In the genomic region with DNA sequence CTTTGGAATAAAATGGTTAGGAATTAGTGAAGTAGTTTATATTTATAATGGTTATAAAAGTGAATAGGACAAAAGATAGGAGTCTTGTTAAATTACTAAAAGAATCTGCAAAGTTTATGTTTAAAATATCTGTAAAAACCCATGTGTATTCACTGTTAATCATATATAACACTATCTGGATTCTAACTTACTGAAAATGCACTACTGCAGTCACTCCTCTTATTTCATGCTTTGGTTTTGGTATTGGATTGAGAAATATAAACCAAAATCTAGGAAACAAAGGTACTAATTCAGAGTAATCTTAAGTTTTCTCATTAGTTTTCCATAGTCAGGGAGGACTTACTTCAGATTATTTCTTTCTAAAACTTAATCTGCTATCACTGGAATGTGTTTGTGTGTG, we compare ENCODE assay signal across 18 cellular contexts. TPM values are rescaled to one million over a fixed set of nuclear protein-coding genes. Genes with fewer than 3 reads are reported as not detected.
A peak's percentile ranks its signal among the peaks of the same experiment; 100 is the strongest.
DNase-seq lines count a peak whose midpoint lies in the region; ATAC-seq and TF ChIP-seq lines count a peak whose summit lies in the region.
"Had no signal": no experiment of that assay in that cellular context is flagged by ENCODE, and none has a peak within 500 bp of the region (broad histone marks: within the 10 kb centered on the region; RNA-seq: fewer than 3 reads in every experiment).

No MANE protein-coding gene starts in this region.

- CTCF ChIA-PET in activated CD4-positive, alpha-beta memory T cell treated with anti-CD3 and anti-CD28 coated beads, Interleukin-2, amount 10 ng/mL, durations not matched to agents 7 days and 5 days (lab: Charles Lee) = no interaction called here
- CTCF ChIA-PET in MCF 10A (lab: Yijun Ruan, JAX) = no interaction called here

- ATAC-seq in naive B cell (ENCODE audit: low read depth in 2 of 2) (no peak), upper lobe of left lung (ENCODE audit: low FRiP score in 2 of 2) (no peak)
- ATAC-seq: right cardiac atrium had no signal

- POLR2A ChIA-PET in activated CD4-positive, alpha-beta memory T cell treated with anti-CD3 and anti-CD28 coated beads, Interleukin-2, amount 10 ng/mL, durations not matched to agents 7 days and 5 days (lab: Charles Lee) = interaction anchor here (1.2 to 4.1 kb wide), 4 partner anchors 12 to 49 kb away, joined by 4 to 72 read pairs (median 18); partner anchors contain the start of gene ST8SIA4
- POLR2A ChIA-PET in MCF 10A (lab: Yijun Ruan, JAX) = no interaction called here

- H3K36me3 ChIP-seq in upper lobe of left lung (no peaks in the 10 kb centered on the region), ascending aorta (no peaks in the 10 kb centered on the region)
- H3K36me3 ChIP-seq: thyroid gland had no signal

- peak overlapping the region; percentile 35 for H3K4me3 ChIP-seq in GM12865 (ENCODE audit: low read depth, low read length)
- no peak overlapping the region for H3K4me3 ChIP-seq in upper lobe of left lung
- no peak overlapping the region for H3K4me3 ChIP-seq in ascending aorta
- H3K4me3 ChIP-seq: coronary artery, thyroid gland had no signal

- peaks cover 48% of the 10 kb centered on the region for H3K4me1 Mint-ChIP-seq in T-helper 2 cell treated with Interferon-gamma antibody and Interleukin-4, amounts not matched to agents 5 μg/mL and 100 μg/mL, for 36 hours (ENCODE audit: low read depth)
- H3K4me1 Mint-ChIP-seq in activated CD4-positive, alpha-beta memory T cell treated with anti-CD3 and anti-CD28 coated beads, Interleukin-2, amount 10 ng/mL, durations not matched to agents 7 days and 5 days = peaks cover 54% of the 10 kb centered on the region
- H3K4me1 Mint-ChIP-seq in naive B cell (peaks cover 27 to 59% (median 36%) of the 10 kb centered on the region in 3 donors), MCF 10A (ENCODE audit: insufficient read depth, unreplicated experiment) (no peaks in the 10 kb centered on the region)

- no peaks in the 10 kb centered on the region for H3K9me3 Mint-ChIP-seq in T-helper 2 cell treated with Interferon-gamma antibody and Interleukin-4, amounts not matched to agents 5 μg/mL and 100 μg/mL, for 36 hours
- no peaks in the 10 kb centered on the region for H3K9me3 Mint-ChIP-seq in activated CD4-positive, alpha-beta memory T cell treated with anti-CD3 and anti-CD28 coated beads, Interleukin-2, amount 10 ng/mL, durations not matched to agents 7 days and 5 days
- H3K9me3 Mint-ChIP-seq in naive B cell = no peaks in the 10 kb centered on the region
- no peaks in the 10 kb centered on the region for H3K9me3 Mint-ChIP-seq in MCF 10A (ENCODE audit: unreplicated experiment)

- intact Hi-C loops in MCF 10A (cut with micrococcal nuclease) (no loop called here), ascending aorta (cut with DNase I) (no loop called here)

- H3K36me3 Mint-ChIP-seq in T-helper 2 cell treated with Interferon-gamma antibody and Interleukin-4, amounts not matched to agents 5 μg/mL and 100 μg/mL, for 36 hours (ENCODE audit: low read depth) = peaks cover 43% of the 10 kb centered on the region
- H3K36me3 Mint-ChIP-seq in activated CD4-positive, alpha-beta memory T cell treated with anti-CD3 and anti-CD28 coated beads, Interleukin-2, amount 10 ng/mL, durations not matched to agents 7 days and 5 days (ENCODE audit: low read depth) = peaks cover 49% of the 10 kb centered on the region
- peaks cover 8 to 9% of the 10 kb centered on the region in 2 donors for H3K36me3 Mint-ChIP-seq in naive B cell
- H3K36me3 Mint-ChIP-seq in MCF 10A (ENCODE audit: insufficient read depth, unreplicated experiment) = no peaks in the 10 kb centered on the region

- H3K27me3 ChIP-seq in upper lobe of left lung (no peaks in the 10 kb centered on the region), ascending aorta (no peaks in the 10 kb centered on the region)
- H3K27me3 ChIP-seq: thyroid gland had no signal

- H3K4me1 ChIP-seq in upper lobe of left lung (peaks cover 0 to 11% (median 0%) of the 10 kb centered on the region in 4 donors), ascending aorta (no peaks in the 10 kb centered on the region)
- H3K4me1 ChIP-seq: thyroid gland had no signal

- no peaks in the 10 kb centered on the region for H3K9me3 ChIP-seq in upper lobe of left lung
- no peaks in the 10 kb centered on the region for H3K9me3 ChIP-seq in ascending aorta
- H3K9me3 ChIP-seq: thyroid gland had no signal

- H3K27ac Mint-ChIP-seq in T-helper 2 cell treated with Interferon-gamma antibody and Interleukin-4, amounts not matched to agents 5 μg/mL and 100 μg/mL, for 36 hours = peak overlapping the region; percentile 91
- peak overlapping the region; percentile 94 for H3K27ac Mint-ChIP-seq in activated CD4-positive, alpha-beta memory T cell treated with anti-CD3 and anti-CD28 coated beads, Interleukin-2, amount 10 ng/mL, durations not matched to agents 7 days and 5 days
- H3K27ac Mint-ChIP-seq in naive B cell (peak overlapping the region in 5 of 6 donors; percentile 24 to 93 (median 83)), MCF 10A (ENCODE audit: low read depth, unreplicated experiment) (no peak overlapping the region)

- no peak for DNase-seq in T-helper 2 cell treated with Interferon-gamma antibody and Interleukin-4, amounts not matched to agents 5 μg/mL and 100 μg/mL, for 36 hours (ENCODE audit: low spot score)
- DNase-seq in T-helper 2 cell (no peak), GM12865 (ENCODE audit: low read depth) (no peak), naive B cell (no peak), MCF 10A (ENCODE audit: unreplicated experiment) (no peak), upper lobe of left lung (no peak), ascending aorta (ENCODE audit: low spot score in 2 of 2) (no peak)
- DNase-seq in activated CD4-positive, alpha-beta memory T cell treated with anti-CD3 and anti-CD28 coated beads, Interleukin-2, amount 10 ng/mL, durations not matched to agents 7 days and 5 days = no peak
- DNase-seq: 8988T; activated CD8-positive, alpha-beta memory T cell treated with anti-CD3 and anti-CD28 coated beads, Interleukin-2, amount 50 U/mL, for 48 hours; Calu3; mesenchymal stem cell; right cardiac atrium; thyroid gland had no signal

- no peaks in the 10 kb centered on the region for H3K27me3 Mint-ChIP-seq in T-helper 2 cell treated with Interferon-gamma antibody and Interleukin-4, amounts not matched to agents 5 μg/mL and 100 μg/mL, for 36 hours (ENCODE audit: low read depth)
- H3K27me3 Mint-ChIP-seq in activated CD4-positive, alpha-beta memory T cell treated with anti-CD3 and anti-CD28 coated beads, Interleukin-2, amount 10 ng/mL, durations not matched to agents 7 days and 5 days = no peaks in the 10 kb centered on the region
- H3K27me3 Mint-ChIP-seq in naive B cell = no peaks in the 10 kb centered on the region
- no peaks in the 10 kb centered on the region for H3K27me3 Mint-ChIP-seq in MCF 10A (ENCODE audit: insufficient read depth, unreplicated experiment)

- peak overlapping the region; percentile 74 for H3K4me3 Mint-ChIP-seq in T-helper 2 cell treated with Interferon-gamma antibody and Interleukin-4, amounts not matched to agents 5 μg/mL and 100 μg/mL, for 36 hours
- peak overlapping the region; percentile 62 for H3K4me3 Mint-ChIP-seq in activated CD4-positive, alpha-beta memory T cell treated with anti-CD3 and anti-CD28 coated beads, Interleukin-2, amount 10 ng/mL, durations not matched to agents 7 days and 5 days
- H3K4me3 Mint-ChIP-seq in naive B cell (peak overlapping the region in 4 of 8 donors; percentile 55 to 85 (median 67)), MCF 10A (ENCODE audit: unreplicated experiment) (no peak overlapping the region)

- H3K27ac ChIP-seq in upper lobe of left lung (peak overlapping the region in 2 of 4 donors; percentile 47 to 74), ascending aorta (no peak overlapping the region)
- H3K27ac ChIP-seq: coronary artery, epithelial cell of prostate, thyroid gland, VCaP had no signal

- TF ChIP-seq POLR2A in upper lobe of left lung (IDR thresholded peaks at IDR 0.05) = no peak

- no TSS peak for BruUV-seq in MCF 10A (replicated peaks; lab: Mats Ljungman, UMichigan)

- no peak for TF ChIP-seq EP300 in upper lobe of left lung (IDR thresholded peaks at IDR 0.05)

- TF ChIP-seq CTCF in GM12865 (IDR thresholded peaks at IDR 0.05; ENCODE audit: insufficient read depth, low read depth, low read length, missing control alignments) = no peak
- TF ChIP-seq CTCF in MCF 10A (IDR thresholded peaks at IDR 0.05; ENCODE audit: unreplicated experiment) = no peak
- TF ChIP-seq CTCF in upper lobe of left lung (IDR thresholded peaks at IDR 0.05) = no peak
- no peak for TF ChIP-seq CTCF in ascending aorta (IDR thresholded peaks at IDR 0.05)

RNA-seq across cellular contexts. Expression of gene ST8SIA4, which starts 49.5 kb away (rescaled TPM):
- total RNA-seq in activated CD4-positive, alpha-beta memory T cell treated with anti-CD3 and anti-CD28 coated beads, Interleukin-2, amount 10 ng/mL, durations not matched to agents 7 days and 5 days = 10 to 100 TPM; 69.4 to 72.1 TPM
- polyA plus RNA-seq in naive B cell (ENCODE audit: low read depth in 6 of 6) = 10 to 100 TPM; 15.3 to 29.7 (median 22.0) TPM
- 0.26 and 0.54 TPM in 2 replicates for total RNA-seq in MCF 10A (2022)
- total RNA-seq in upper lobe of left lung = 10 to 100 TPM in 3 of 6 donors, 1 to 10 TPM in 3; 4.6 to 28.1 (median 11.4) TPM
- total RNA-seq in ascending aorta = 15.6 TPM
- total RNA-seq: Calu3, G401 had no signal
